In the genomic region with DNA sequence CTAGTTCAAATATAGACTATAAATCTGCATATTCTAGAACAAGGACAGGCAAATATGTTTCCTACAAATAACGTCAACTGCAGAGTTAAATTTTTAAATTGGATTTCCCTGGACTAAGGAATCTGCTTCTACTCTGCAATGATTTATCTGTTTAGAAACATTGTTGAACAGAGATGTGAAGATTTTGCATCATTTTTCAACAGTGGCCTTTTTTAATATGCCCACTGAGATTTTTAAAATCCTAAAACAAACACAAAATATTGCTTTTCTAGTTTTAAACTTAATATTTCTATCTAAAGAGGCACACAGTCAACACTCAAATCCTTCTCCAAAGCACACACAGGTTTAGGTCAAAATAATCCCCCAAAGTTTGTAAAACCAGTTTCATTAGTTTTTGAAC, we compare ENCODE assay signal across 23 cellular contexts. TPM values are rescaled to one million over a fixed set of nuclear protein-coding genes. Genes with fewer than 3 reads are reported as not detected.
DNase-seq lines count a peak whose midpoint lies in the region; ATAC-seq and TF ChIP-seq lines count a peak whose summit lies in the region.
"Had no signal": no experiment of that assay in that cellular context is flagged by ENCODE, and none has a peak within 500 bp of the region (broad histone marks: within the 10 kb centered on the region; RNA-seq: fewer than 3 reads in every experiment).

No MANE protein-coding gene starts in this region.

- TF ChIP-seq RAD21 in SK-N-SH (IDR thresholded peaks at IDR 0.05; ENCODE audit: low read length) = no peak

- H3K4me1 ChIP-seq in SK-N-SH (ENCODE audit: control insufficient read depth in 1 of 2, insufficient read depth in 2 of 2, low read depth in 1 of 2, low read length in 1 of 2) (peaks cover 0 to 25% of the 10 kb centered on the region in 2 experiments; a peak in 2 of 4 replicates), SJSA1 (replicated peaks) (peaks cover 43% of the 10 kb centered on the region), mesenchymal stem cell (ENCODE audit: control insufficient read depth, insufficient read depth, low read depth, low read length) (peaks cover 10% of the 10 kb centered on the region), smooth muscle cell (ENCODE audit: low read depth) (no peaks in the 10 kb centered on the region), mucosa of descending colon (ENCODE audit: low read depth) (no peaks in the 10 kb centered on the region)

- H3K9ac ChIP-seq in SK-N-SH = no peak overlapping the region
- H3K9ac ChIP-seq in mesenchymal stem cell (ENCODE audit: low read length) = peak overlapping the region; percentile 23
- H3K9ac ChIP-seq in smooth muscle cell (ENCODE audit: low read depth) = no peak overlapping the region
- H3K9ac ChIP-seq: BLaER1 treated with 17β-estradiol and CSF1 and Interleukin-3, amounts not matched to agents 10 nM and 100 nM had no signal

- H2AFZ ChIP-seq in SK-N-SH (ENCODE audit: low read depth) (no peak overlapping the region), mesenchymal stem cell (ENCODE audit: low read depth, low read length) (no peak overlapping the region), smooth muscle cell (ENCODE audit: low read depth) (no peak overlapping the region)

- H3K9me2 ChIP-seq in SK-N-SH = no peaks in the 10 kb centered on the region

- DNase-seq in SK-N-SH (no peak), SJSA1 (ENCODE audit: low read depth in 1 of 2, low spot score in 2 of 2) (no peak), mesenchymal stem cell (no peak), smooth muscle cell (lab: John Stamatoyannopoulos, UW; ENCODE audit: unreplicated experiment) (no peak), mucosa of descending colon (no peak)
- DNase-seq: ACHN; AML-193; CD4-positive, alpha-beta T cell; CD8-positive, alpha-beta memory T cell; DMS 273 treated with DMSO at 0.1 percent for 48 hours; DMS79; EL; GDM1; H7; HCEC 1CT had no signal

- no peaks in the 10 kb centered on the region; the same call in 1 of the 2 replicates for H3K27me3 ChIP-seq in SK-N-SH (ENCODE audit: insufficient read depth)
- no peaks in the 10 kb centered on the region for H3K27me3 ChIP-seq in SJSA1 (replicated peaks)
- no peaks in the 10 kb centered on the region for H3K27me3 ChIP-seq in mesenchymal stem cell (ENCODE audit: control insufficient read depth in 1 of 2, insufficient read depth in 1 of 2, low read length in 2 of 2)
- no peaks in the 10 kb centered on the region for H3K27me3 ChIP-seq in smooth muscle cell (ENCODE audit: low read depth)
- H3K27me3 ChIP-seq: BE2C; BLaER1 treated with 17β-estradiol and CSF1 and Interleukin-3, amounts not matched to agents 10 nM and 100 nM had no signal

- no peak overlapping the region for H3K14ac ChIP-seq in mesenchymal stem cell (ENCODE audit: low read length in 2 of 2)

- H2AK5ac ChIP-seq in mesenchymal stem cell (ENCODE audit: low read length, severe bottlenecking) = no peak overlapping the region

- H3K79me2 ChIP-seq in SK-N-SH (ENCODE audit: insufficient read depth) = no peaks in the 10 kb centered on the region
- no peaks in the 10 kb centered on the region for H3K79me2 ChIP-seq in smooth muscle cell (ENCODE audit: low read depth)

- H3K27ac ChIP-seq in SK-N-SH (ENCODE audit: low read depth in 2 of 2, low read length in 1 of 2) (peak overlapping the region in 1 of 2 experiments; percentile 75; a peak in 2 of 4 replicates), SJSA1 (peak overlapping the region; percentile 79; the same call in 1 of the 2 replicates), mesenchymal stem cell (ENCODE audit: low read length, poor library complexity, severe bottlenecking) (no peak overlapping the region), smooth muscle cell (ENCODE audit: low read depth) (peak overlapping the region; percentile 14)
- H3K27ac ChIP-seq: 22Rv1; BLaER1 treated with 17β-estradiol and CSF1 and Interleukin-3, amounts not matched to agents 10 nM and 100 nM had no signal

- H3K18ac ChIP-seq in mesenchymal stem cell (ENCODE audit: low read depth in 1 of 2, low read length in 2 of 2) = no peak overlapping the region

- no peak for ATAC-seq in SK-N-SH treated with all-trans-retinoic acid at 6 μM for 48 hours
- ATAC-seq in mucosa of descending colon = no peak
- no peak for ATAC-seq in HG03045 (IDR thresholded peaks at IDR 0.05; ENCODE audit: unreplicated experiment)
- no peak for ATAC-seq in HG03039 (IDR thresholded peaks at IDR 0.05; ENCODE audit: unreplicated experiment)
- ATAC-seq: GM12878 had no signal

- H4K8ac ChIP-seq in mesenchymal stem cell (ENCODE audit: low read length) = no peak overlapping the region

- no peak overlapping the region for H2BK15ac ChIP-seq in mesenchymal stem cell (ENCODE audit: low read depth, poor library complexity, severe bottlenecking)

- H3K4me2 ChIP-seq in SK-N-SH (no peak overlapping the region), mesenchymal stem cell (ENCODE audit: low read length, poor library complexity, severe bottlenecking) (no peak overlapping the region), smooth muscle cell (no peak overlapping the region)

- H2BK5ac ChIP-seq in mesenchymal stem cell (ENCODE audit: low read depth, low read length, poor library complexity, severe bottlenecking) = no peak overlapping the region

- no peak overlapping the region for H2BK120ac ChIP-seq in mesenchymal stem cell (ENCODE audit: low read depth, low read length)

- no peak for TF ChIP-seq CTCF in SK-N-SH (IDR thresholded peaks at IDR 0.05)
- no peak for TF ChIP-seq CTCF in smooth muscle cell (IDR thresholded peaks at IDR 0.05; ENCODE audit: borderline replicate concordance, insufficient read depth, poor library complexity, severe bottlenecking)
- TF ChIP-seq CTCF in mucosa of descending colon (IDR thresholded peaks at IDR 0.05) = no peak

- H2BK12ac ChIP-seq in mesenchymal stem cell (ENCODE audit: low read length in 2 of 2) = no peak overlapping the region

- POLR2A ChIA-PET in SK-N-SH (lab: Yijun Ruan, JAX) = no interaction called here

- H3K9me3 ChIP-seq in SK-N-SH (no peaks in the 10 kb centered on the region), SJSA1 (replicated peaks) (no peaks in the 10 kb centered on the region), mesenchymal stem cell (ENCODE audit: control insufficient read depth, low read length) (no peaks in the 10 kb centered on the region), smooth muscle cell (replicated peaks; ENCODE audit: low read depth) (no peaks in the 10 kb centered on the region), mucosa of descending colon (no peaks in the 10 kb centered on the region)
- H3K9me3 ChIP-seq: BE2C; BLaER1 treated with 17β-estradiol and CSF1 and Interleukin-3, amounts not matched to agents 10 nM and 100 nM had no signal

- H3K36me3 ChIP-seq in SK-N-SH (replicated peaks in 1 of 2; ENCODE audit: control insufficient read depth in 1 of 2, insufficient read depth in 2 of 2, low read length in 1 of 2) = no peaks in the 10 kb centered on the region
- H3K36me3 ChIP-seq in SJSA1 = no peaks in the 10 kb centered on the region
- H3K36me3 ChIP-seq in mesenchymal stem cell (ENCODE audit: control insufficient read depth in 1 of 2, insufficient read depth in 2 of 2, low read depth in 1 of 2, low read length in 2 of 2) = no peaks in the 10 kb centered on the region
- H3K36me3 ChIP-seq in smooth muscle cell (ENCODE audit: low read depth) = no peaks in the 10 kb centered on the region
- no peaks in the 10 kb centered on the region for H3K36me3 ChIP-seq in mucosa of descending colon (ENCODE audit: low read depth)
- H3K36me3 ChIP-seq: BE2C; BLaER1 treated with 17β-estradiol and CSF1 and Interleukin-3, amounts not matched to agents 10 nM and 100 nM had no signal

- no peaks in the 10 kb centered on the region for H3K79me1 ChIP-seq in mesenchymal stem cell (replicated peaks; ENCODE audit: low read length, poor library complexity, severe bottlenecking)

- H4K91ac ChIP-seq in mesenchymal stem cell (ENCODE audit: low read length) = no peak overlapping the region

- CTCF ChIA-PET in SK-N-SH (lab: Yijun Ruan, JAX) = interaction anchor here (0.8 kb wide), 1 partner anchor 15 kb away, joined by 3 read pairs; no protein-coding TSS in a partner anchor

- intact Hi-C loops in mucosa of descending colon (cut with DNase I, micrococcal nuclease) = no loop called here

- TF ChIP-seq EP300 in SK-N-SH (IDR thresholded peaks at IDR 0.05; ENCODE audit: borderline replicate concordance in 1 of 2, low read depth in 1 of 2, low read length in 1 of 2) = no peak

- H3K23ac ChIP-seq in mesenchymal stem cell (ENCODE audit: low read length in 2 of 2) = no peak overlapping the region

- H3K4ac ChIP-seq in mesenchymal stem cell (ENCODE audit: low read depth in 1 of 2, low read length in 2 of 2) = no peak overlapping the region

- 33% methylated on average over 1 of the region's 1 CpG for WGBS in SK-N-SH (ENCODE audit: low lambda C conversion rate)
- no CpG with 5 or more reads among the region's 1 CpG for WGBS in mesenchymal stem cell
- 89% methylated on average over 1 of the region's 1 CpG for WGBS in smooth muscle cell (ENCODE audit: low lambda C conversion rate)

- H3K4me3 ChIP-seq in SK-N-SH (ENCODE audit: low read depth in 2 of 2, low read length in 1 of 2) (no peak overlapping the region), SJSA1 (no peak overlapping the region), mesenchymal stem cell (ENCODE audit: insufficient read depth in 1 of 2, low read depth in 1 of 2, low read length in 2 of 2) (no peak overlapping the region), smooth muscle cell (no peak overlapping the region), mucosa of descending colon (no peak overlapping the region)
- H3K4me3 ChIP-seq: BLaER1 treated with 17β-estradiol and CSF1 and Interleukin-3, amounts not matched to agents 10 nM and 100 nM; GM12878 had no signal

- H3F3A ChIP-seq in SK-N-SH (replicated peaks; ENCODE audit: insufficient read depth) (no peaks in the 10 kb centered on the region), smooth muscle cell (ENCODE audit: low read depth) (no peaks in the 10 kb centered on the region)

- no peaks in the 10 kb centered on the region for H4K20me1 ChIP-seq in SK-N-SH (ENCODE audit: insufficient read depth)
- H4K20me1 ChIP-seq in smooth muscle cell (ENCODE audit: low read depth) = no peaks in the 10 kb centered on the region
- H4K20me1 ChIP-seq: BLaER1 treated with 17β-estradiol and CSF1 and Interleukin-3, amounts not matched to agents 10 nM and 100 nM had no signal

RNA-seq across cellular contexts. Expression of gene PMP22, which starts 23.7 kb away (rescaled TPM):
- polyA plus RNA-seq in SK-N-SH (2012; rRNA removed) = 63.0 and 82.5 TPM in 2 replicates
- 67.3 and 70.0 TPM in 2 replicates for polyA plus RNA-seq in SK-N-SH (2012; cell fraction: cytosol; rRNA removed)
- 45.2 and 46.8 TPM in 2 replicates for polyA plus RNA-seq in SK-N-SH (2012; cell fraction: nucleus; rRNA removed)
- 80.3 and 103 TPM in 2 replicates for total RNA-seq in SJSA1 (2014; rRNA removed; shearing (Covaris generic))
- polyA plus RNA-seq in mesenchymal stem cell (2013, experiment 1 of 2) = 74.0 TPM
- 79.1 TPM for polyA plus RNA-seq in mesenchymal stem cell (2013, experiment 2 of 2)
- total RNA-seq in smooth muscle cell = 39.6 and 51.5 TPM in 2 replicates
- 59.9 and 69.5 TPM in 2 replicates for polyA plus RNA-seq in smooth muscle cell
- 100 to 1,000 TPM in 1 of 3 donors, 10 to 100 TPM in 2; 16.7 to 149 (median 54.2) TPM for total RNA-seq in mucosa of descending colon
- total RNA-seq: CD4-positive, alpha-beta T cell had no signal
- polyA plus RNA-seq: CD8-positive, alpha-beta memory T cell; GM12878 had no signal

RNA-seq across cellular contexts. Expression of gene TEKT3, which starts 52.5 kb away (rescaled TPM):
- polyA plus RNA-seq in SK-N-SH (2012; rRNA removed) = 0.21 and 0.62 TPM in 2 replicates
- 0.03 and 0.14 TPM in 2 replicates for polyA plus RNA-seq in SK-N-SH (2012; cell fraction: cytosol; rRNA removed)
- 0.66 and 1.1 TPM in 2 replicates for polyA plus RNA-seq in SK-N-SH (2012; cell fraction: nucleus; rRNA removed)
- total RNA-seq in SJSA1 (2014; rRNA removed; shearing (Covaris generic)) = 1.0 TPM in 1 of 2 replicates, not detected in the other
- 0.73 TPM for polyA plus RNA-seq in mesenchymal stem cell (2013, experiment 1 of 2)
- polyA plus RNA-seq in mesenchymal stem cell (2013, experiment 2 of 2) = 1.1 TPM
- 0.09 TPM in 1 of 2 replicates, not detected in the other for total RNA-seq in smooth muscle cell
- 0.76 and 1.00 TPM in 2 replicates for polyA plus RNA-seq in smooth muscle cell
- total RNA-seq in mucosa of descending colon = under 1 TPM in 2 of 3 donors, not detected in 1; 0.60 to 0.69 TPM
- total RNA-seq: CD4-positive, alpha-beta T cell; CD8-positive, alpha-beta memory T cell; GM12878 had no signal
- polyA plus RNA-seq: CD14-positive monocyte; CD8-positive, alpha-beta memory T cell had no signal
